ENCODE assay signal across 19 cellular contexts in the genomic region with DNA sequence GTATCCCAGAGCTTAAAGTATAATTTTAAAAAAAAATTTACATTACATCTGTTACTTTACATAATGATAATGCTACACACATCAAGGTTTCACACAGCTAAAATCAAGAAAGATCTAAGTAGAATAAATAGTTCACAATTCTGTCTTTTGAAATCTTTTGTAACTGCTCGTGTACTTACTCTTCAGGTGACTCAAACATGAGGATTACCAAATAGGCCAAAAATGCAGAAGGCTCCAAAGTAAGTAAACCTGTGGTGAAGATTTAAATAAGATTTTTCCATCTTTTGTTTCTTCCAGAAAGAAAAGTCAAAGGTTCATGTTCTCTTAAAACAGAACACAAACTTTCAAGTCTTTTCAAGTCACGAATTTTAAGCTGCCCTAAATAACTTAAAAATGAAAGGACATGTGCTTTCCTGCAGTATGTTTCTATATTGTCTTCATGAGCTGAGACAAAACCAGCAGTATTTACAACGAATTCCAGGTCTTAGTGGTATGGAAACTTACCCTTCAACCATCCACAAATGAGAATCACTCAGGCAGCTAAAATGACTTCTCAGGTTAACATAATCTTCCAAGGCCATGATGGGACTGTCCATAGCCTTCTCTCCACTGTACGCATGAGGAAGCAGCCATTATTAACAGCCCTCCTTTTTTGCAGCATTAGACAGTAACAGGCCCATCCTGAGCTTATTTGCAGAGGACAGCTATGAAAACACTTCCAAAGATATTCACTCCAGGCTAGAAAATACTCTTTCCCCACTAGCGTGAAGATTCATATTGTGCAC.
DNase-seq lines count a peak whose midpoint lies in the region; TF ChIP-seq lines count a peak whose summit lies in the region.
"Had no signal": no experiment of that assay in that cellular context is flagged by ENCODE, and none has a peak within 500 bp of the region (broad histone marks: within the 10 kb centered on the region; RNA-seq: fewer than 3 reads in every experiment).

No MANE protein-coding gene starts in this region.

- H3K36me3 ChIP-seq in mammary epithelial cell (ENCODE audit: insufficient read depth, low read length), result no peaks in the 10 kb centered on the region
- H3K36me3 ChIP-seq in breast epithelium, result no peaks in the 10 kb centered on the region
- no peaks in the 10 kb centered on the region for H3K36me3 ChIP-seq in stomach

- no peak for TF ChIP-seq EP300 in stomach (IDR thresholded peaks at IDR 0.05)

- TF ChIP-seq POLR2A in breast epithelium (IDR thresholded peaks at IDR 0.05) (no peak), stomach (IDR thresholded peaks at IDR 0.05) (no peak)

- no peaks in the 10 kb centered on the region for H3K27me3 Mint-ChIP-seq in nephron (ENCODE audit: low read depth)
- H3K27me3 Mint-ChIP-seq in mesothelial cell of epicardium (ENCODE audit: low read depth), result no peaks in the 10 kb centered on the region
- H3K27me3 Mint-ChIP-seq: CD4-positive, alpha-beta T cell had no signal

- BruUV-seq in mammary epithelial cell (replicated peaks; lab: Mats Ljungman, UMichigan), result no TSS peak

- H3K4me1 Mint-ChIP-seq in nephron (peaks cover 52% of the 10 kb centered on the region), mesothelial cell of epicardium (peaks cover 42% of the 10 kb centered on the region)

- 75% methylated on average over 5 of the region's 5 CpGs for WGBS in mammary epithelial cell (ENCODE audit: low coverage, missing lambda C conversion rate)
- 64 to 85% (median 80%) methylated on average over 5 of the region's 5 CpGs for WGBS in stomach, 5 donors

- peak overlapping the region; percentile 33 to 87 (median 68) for H3K27ac Mint-ChIP-seq in nephron
- H3K27ac Mint-ChIP-seq in mesothelial cell of epicardium, result no peak overlapping the region
- H3K27ac Mint-ChIP-seq: CD4-positive, alpha-beta T cell; HFFc6 had no signal

- CTCF ChIA-PET in mammary epithelial cell (lab: Charles Lee; ENCODE audit: low non-redundant PET), result no interaction called here

- H3K9ac ChIP-seq in mammary epithelial cell (ENCODE audit: insufficient read depth, low read length), result no peak overlapping the region

- H3K4me1 ChIP-seq in mammary epithelial cell (ENCODE audit: insufficient read depth, low read length) (no peaks in the 10 kb centered on the region), breast epithelium (no peaks in the 10 kb centered on the region), stomach (no peaks in the 10 kb centered on the region)
- H3K4me1 ChIP-seq: Caco-2 had no signal

- intact Hi-C loops in mammary epithelial cell (cut with micrococcal nuclease), result no loop called here
- intact Hi-C loops in breast epithelium (cut with DNase I; ENCODE audit: low total_unique reads), result no loop called here
- intact Hi-C loops in stomach (cut with DNase I; ENCODE audit: low total_unique reads), result no loop called here

- no peaks in the 10 kb centered on the region for H3K9me3 ChIP-seq in mammary epithelial cell (replicated peaks; ENCODE audit: insufficient read depth, low read length)
- H3K9me3 ChIP-seq in breast epithelium, result no peaks in the 10 kb centered on the region
- no peaks in the 10 kb centered on the region for H3K9me3 ChIP-seq in stomach
- H3K9me3 ChIP-seq: A549, Caco-2 had no signal

- H3K9me3 Mint-ChIP-seq in nephron (peaks cover 2% of the 10 kb centered on the region), mesothelial cell of epicardium (peaks cover 10% of the 10 kb centered on the region)
- H3K9me3 Mint-ChIP-seq: CD4-positive, alpha-beta T cell; HFFc6 had no signal

- H2AFZ ChIP-seq in mammary epithelial cell (ENCODE audit: low read depth, low read length), result peak overlapping the region; percentile 17

- H3K4me3 Mint-ChIP-seq in nephron (no peak overlapping the region), mesothelial cell of epicardium (no peak overlapping the region)
- H3K4me3 Mint-ChIP-seq: CD4-positive, alpha-beta T cell; HFFc6 had no signal

- in situ Hi-C loops in mammary epithelial cell (cut with MboI; ENCODE audit: low sequenced_read_pairs in 2 of 2), result no loop called here

- no peaks in the 10 kb centered on the region for H3K79me2 ChIP-seq in mammary epithelial cell (ENCODE audit: insufficient read depth, low read length)

- H3K27me3 ChIP-seq in mammary epithelial cell (ENCODE audit: insufficient read depth, low read length), result no peaks in the 10 kb centered on the region
- H3K27me3 ChIP-seq in breast epithelium, result no peaks in the 10 kb centered on the region
- no peaks in the 10 kb centered on the region for H3K27me3 ChIP-seq in stomach

- H3K27ac ChIP-seq in mammary epithelial cell (ENCODE audit: insufficient read depth, low read depth, low read length), result no peak overlapping the region
- no peak overlapping the region for H3K27ac ChIP-seq in breast epithelium
- H3K27ac ChIP-seq in epithelial cell of prostate, result peak overlapping the region; percentile 17
- H3K27ac ChIP-seq in stomach, result no peak overlapping the region
- H3K27ac ChIP-seq: 22Rv1, A549, C4-2B, HL-60 had no signal

- DNase-seq in mammary epithelial cell (peak; percentile 10), breast epithelium (ENCODE audit: low spot score in 2 of 2) (no peak), epithelial cell of prostate (ENCODE audit: low read depth, low spot score) (no peak), stomach (no peak), DMS79 treated with DMSO at 0.1 percent for 48 hours (lab: John Stamatoyannopoulos, UW) (no peak), mesothelial cell of epicardium (ENCODE audit: low spot score in 2 of 2, unreplicated experiment in 2 of 2) (no peak)
- DNase-seq: AML-193; Caco-2; CD4-positive, alpha-beta T cell; DMS153; DMS79; GF-D8; H7; HFFc6 had no signal

- H3K4me2 ChIP-seq in mammary epithelial cell (ENCODE audit: insufficient read depth, low read depth, low read length), result no peak overlapping the region
- H3K4me2 ChIP-seq: A549 had no signal

- no peaks in the 10 kb centered on the region for H4K20me1 ChIP-seq in mammary epithelial cell (ENCODE audit: insufficient read depth, low read length)

- H3K4me3 ChIP-seq in mammary epithelial cell (replicated peaks in 1 of 3; ENCODE audit: insufficient read depth in 1 of 3, low read depth in 2 of 3, low read length in 3 of 3) (no peak overlapping the region), breast epithelium (no peak overlapping the region), stomach (no peak overlapping the region)
- H3K4me3 ChIP-seq: A549 had no signal

- no peaks in the 10 kb centered on the region for H3K36me3 Mint-ChIP-seq in nephron (ENCODE audit: low read depth)
- H3K36me3 Mint-ChIP-seq in mesothelial cell of epicardium, result peaks cover 18% of the 10 kb centered on the region

- dilution Hi-C loops in mammary epithelial cell (cut with HindIII; ENCODE audit: low sequenced_read_pairs), result no loop called here

- TF ChIP-seq CTCF in mammary epithelial cell (conservative IDR thresholded peaks at IDR 0.05 in 1 of 2, IDR thresholded peaks at IDR 0.05 in 1 of 2; ENCODE audit: extremely low read depth in 1 of 2, insufficient read depth in 1 of 2, low read depth in 1 of 2, low read length in 2 of 2), result no peak
- TF ChIP-seq CTCF in breast epithelium (IDR thresholded peaks at IDR 0.05), result no peak
- TF ChIP-seq CTCF in nephron (IDR thresholded peaks at IDR 0.05; ENCODE audit: unreplicated experiment in 3 of 3), result no peak
- no peak for TF ChIP-seq CTCF in stomach (IDR thresholded peaks at IDR 0.05)
- TF ChIP-seq CTCF in mesothelial cell of epicardium (IDR thresholded peaks at IDR 0.05; ENCODE audit: unreplicated experiment), result no peak
